Comparison of ENCODE assay signal across 19 cellular contexts in the genomic region with DNA sequence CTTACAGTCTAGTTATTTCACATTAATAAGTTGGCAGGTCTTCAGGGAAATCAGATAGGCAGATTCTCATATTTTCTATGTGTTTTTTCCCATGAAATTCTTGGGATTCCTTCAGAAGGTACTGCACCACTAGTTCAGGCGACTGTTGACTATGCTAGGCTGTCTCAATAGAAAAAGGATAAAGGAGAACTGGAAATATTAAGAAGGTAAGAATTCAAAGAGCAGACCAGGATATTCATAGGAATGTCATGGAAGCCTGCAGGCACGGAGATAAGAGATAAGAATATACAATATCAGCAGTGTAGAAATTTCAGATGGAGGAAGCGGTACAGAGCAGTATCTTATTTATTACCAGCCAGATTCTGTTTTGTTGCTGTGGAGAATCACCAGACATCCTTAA.
"Had no signal": no experiment of that assay in that cellular context is flagged by ENCODE, and none has a peak within 500 bp of the region (broad histone marks: within the 10 kb centered on the region; RNA-seq: fewer than 3 reads in every experiment).

No MANE protein-coding gene starts in this region.

- H3K4me3 Mint-ChIP-seq: activated naive CD8-positive, alpha-beta T cell treated with anti-CD3 and anti-CD28 coated beads, Interleukin-2, amount 50 U/mL, for 24 hours; natural killer cell had no signal

- H3K36me3 ChIP-seq: ascending aorta, colonic mucosa, heart right ventricle, left lung, tibial nerve had no signal

- DNase-seq: activated naive CD4-positive, alpha-beta T cell treated with Interleukin-2 at 50 U/mL for 16 hours; activated naive CD8-positive, alpha-beta T cell treated with anti-CD3 and anti-CD28 coated beads, Interleukin-2, amount 50 U/mL, for 24 hours; colonic mucosa; heart right ventricle; islet precursor cell; left lung; natural killer cell; posterior cingulate gyrus; right cardiac atrium; SK-N-SH; small intestine; stimulated activated CD4-positive, alpha-beta T cell treated with anti-CD3 and anti-CD28 coated beads, Interleukin-4, amount 100 ng/mL, for 24 hours; stimulated activated naive CD4-positive, alpha-beta T cell treated with Interleukin-2 at 50 U/mL for 16 hours; substantia nigra; T-helper 1 cell; T1000 had no signal

- H3K4me1 Mint-ChIP-seq: activated naive CD8-positive, alpha-beta T cell treated with anti-CD3 and anti-CD28 coated beads, Interleukin-2, amount 50 U/mL, for 24 hours; natural killer cell had no signal

- H3K36me3 Mint-ChIP-seq: natural killer cell had no signal

- ATAC-seq: activated CD4-positive, CD25-positive, alpha-beta regulatory T cell treated with anti-CD3 and anti-CD28 coated beads, Interleukin-2, amount 50 U/mL, for 24 hours; activated naive CD8-positive, alpha-beta T cell treated with anti-CD3 and anti-CD28 coated beads, Interleukin-2, amount 50 U/mL, for 24 hours; heart right ventricle; left lung; natural killer cell; right cardiac atrium had no signal

- H3K27ac Mint-ChIP-seq: activated naive CD8-positive, alpha-beta T cell treated with anti-CD3 and anti-CD28 coated beads, Interleukin-2, amount 50 U/mL, for 24 hours; natural killer cell had no signal

- H3K9me3 Mint-ChIP-seq: activated naive CD8-positive, alpha-beta T cell treated with anti-CD3 and anti-CD28 coated beads, Interleukin-2, amount 50 U/mL, for 24 hours; natural killer cell had no signal

- H3K4me1 ChIP-seq: ascending aorta, colonic mucosa, heart right ventricle, left lung had no signal

- H3K9me3 ChIP-seq: ascending aorta, colonic mucosa, heart right ventricle, left lung, SK-N-SH, tibial nerve had no signal

- H3K27me3 ChIP-seq: ascending aorta, colonic mucosa, heart right ventricle, left lung, tibial nerve had no signal

- H3K4me3 ChIP-seq: ascending aorta, colonic mucosa, heart right ventricle, left lung, tibial nerve had no signal
